8 cellular contexts compared by ENCODE assay signal in the genomic region with DNA sequence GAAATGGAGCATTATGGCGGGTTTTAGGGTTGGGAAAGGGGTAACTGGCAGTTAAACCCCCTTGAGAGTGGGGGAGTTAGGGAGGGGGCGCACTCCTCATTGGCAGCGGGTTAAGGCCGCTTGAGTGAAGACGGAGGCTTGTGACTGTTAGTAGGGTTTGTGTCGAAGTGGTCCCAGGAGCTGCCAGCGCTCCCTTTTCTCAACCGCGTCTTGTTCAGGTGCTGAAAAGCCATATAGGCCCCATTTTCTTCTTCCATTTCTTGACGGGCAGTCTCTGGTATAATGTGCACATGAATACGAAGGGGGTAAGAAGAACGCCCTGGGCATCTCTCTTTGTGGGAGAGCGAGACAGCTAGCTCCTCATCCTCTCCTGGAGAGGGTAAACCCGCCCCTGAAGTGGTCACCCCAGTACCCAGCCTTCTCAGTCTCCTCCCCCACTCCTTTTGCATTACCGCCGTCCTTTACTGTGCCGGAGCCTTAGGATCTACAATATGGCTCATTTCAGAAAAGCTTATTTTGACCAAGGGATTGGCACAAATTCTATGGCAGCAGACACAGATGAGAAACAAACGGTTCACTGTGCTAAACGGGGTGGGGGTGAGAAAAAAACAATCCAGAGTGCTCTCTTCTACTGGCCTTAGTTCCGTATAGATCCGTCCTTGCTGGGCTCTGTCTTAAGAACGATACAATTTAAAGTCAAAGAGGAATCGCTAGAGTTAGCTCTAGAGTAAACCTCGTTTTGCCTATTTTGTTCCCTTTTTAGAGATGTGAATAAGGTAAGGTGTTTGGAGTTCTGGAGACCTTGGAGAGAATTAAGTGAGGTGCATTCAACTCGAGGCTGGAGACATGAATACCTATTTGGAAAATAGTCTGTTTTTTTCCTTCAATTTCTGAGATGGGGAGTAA. TPM values are rescaled to one million over a fixed set of nuclear protein-coding genes. Genes with fewer than 3 reads are reported as not detected.
DNase-seq lines count a peak whose midpoint lies in the region; ATAC-seq, FAIRE-seq and TF ChIP-seq lines count a peak whose summit lies in the region.

No MANE protein-coding gene starts in this region.

- peak in 2 of 3 donors; percentile 35 to 48 for TF ChIP-seq POLR2A in body of pancreas (IDR thresholded peaks at IDR 0.05)

- ATAC-seq in T-helper 17 cell (no peak), body of pancreas (no peak), HG03439 (IDR thresholded peaks at IDR 0.05; ENCODE audit: unreplicated experiment) (no peak), GM19023 (IDR thresholded peaks at IDR 0.05; ENCODE audit: unreplicated experiment) (no peak)

- TF ChIP-seq CTCF in body of pancreas (IDR thresholded peaks at IDR 0.05): no peak

- H3K4me3 ChIP-seq in body of pancreas (peak overlapping the region; percentile 77 to 86), small intestine (ENCODE audit: low read depth in 1 of 2, low read length in 2 of 2) (peak overlapping the region; percentile 60 to 95)

- peaks cover 5% of the 10 kb centered on the region for H3K27me3 Mint-ChIP-seq in T-helper 17 cell

- H3K27ac Mint-ChIP-seq in T-helper 17 cell: peak overlapping the region; percentile 100

- H3K27me3 ChIP-seq in body of pancreas (no peaks in the 10 kb centered on the region), small intestine (ENCODE audit: control insufficient read depth in 2 of 2, insufficient read depth in 2 of 2, low read length in 2 of 2) (no peaks in the 10 kb centered on the region)

- H3K9me3 ChIP-seq in T-helper 17 cell (ENCODE audit: control insufficient read depth, low read length, poor library complexity, severe bottlenecking) (no peaks in the 10 kb centered on the region), body of pancreas (no peaks in the 10 kb centered on the region), small intestine (ENCODE audit: control insufficient read depth, low read depth) (no peaks in the 10 kb centered on the region)

- peaks cover 11% of the 10 kb centered on the region for H3K36me3 Mint-ChIP-seq in T-helper 17 cell (ENCODE audit: low read depth)

- H3K36me3 ChIP-seq in body of pancreas (replicated peaks in 1 of 2; ENCODE audit: insufficient read depth in 1 of 2, low read depth in 2 of 2) (no peaks in the 10 kb centered on the region), small intestine (ENCODE audit: control insufficient read depth in 2 of 2, insufficient read depth in 2 of 2, low read length in 2 of 2) (no peaks in the 10 kb centered on the region)

- H3K4me1 Mint-ChIP-seq in T-helper 17 cell: peaks cover 44% of the 10 kb centered on the region

- H3K27ac ChIP-seq in body of pancreas (peak overlapping the region; percentile 99 to 100 (median 100)), small intestine (ENCODE audit: low read depth in 1 of 2, low read length in 1 of 2) (peak overlapping the region; percentile 82 to 98)

- 0 to 1% methylated on average over 25 of the region's 25 CpGs for WGBS in body of pancreas, 2 donors
- WGBS in small intestine, 3 donors: 0% methylated on average over 25 of the region's 25 CpGs

- FAIRE-seq in small intestine (lab: Jason Lieb, UNC): no peak

- peak overlapping the region; percentile 98 for H3K4me3 Mint-ChIP-seq in T-helper 17 cell

- intact Hi-C loops in body of pancreas (cut with DNase I): no loop called here

- DNase-seq in EH (ENCODE audit: low read depth) (peak; percentile 64), Kasumi-1 (lab: John Stamatoyannopoulos, UW) (peak; percentile 77), T-helper 17 cell (peak in 2 of 3 donors; percentile 18 to 31), body of pancreas (peak; percentile 41 to 59 (median 52)), iPS-NIHi11 (ENCODE audit: low spot score) (peak; percentile 52), small intestine (peak; percentile 69)

- H3K4me1 ChIP-seq in body of pancreas (peaks cover 26% of the 10 kb centered on the region), small intestine (ENCODE audit: control insufficient read depth in 2 of 2, insufficient read depth in 1 of 2, low read depth in 1 of 2, low read length in 1 of 2) (peaks cover 0 to 3% of the 10 kb centered on the region in 2 donors)

RNA-seq across cellular contexts. Expression of gene KMT2E, which starts 1.0 kb away (rescaled TPM):
- 100 to 1,000 TPM; 285 to 301 TPM for total RNA-seq in T-helper 17 cell
- 10 to 100 TPM; 48.5 to 67.2 TPM for total RNA-seq in body of pancreas
- polyA plus RNA-seq in small intestine: 10 to 100 TPM; 11.1 to 20.0 (median 12.5) TPM

Comparison
In these comparisons a context has a peak if more than half of its experiments do, and no peak if none do; other contexts are left out.
1. DNase-seq: peak in every context shown above with its lines; median percentile 77 in Kasumi-1; 69 in small intestine; 64 in EH; 52 in body of pancreas; 52 in iPS-NIHi11; 24 in T-helper 17 cell.
2. RNA of gene KMT2E, which starts 1.0 kb away (total RNA-seq): 285 to 301 TPM in T-helper 17 cell; 48.5 to 67.2 TPM in body of pancreas; every median in the first group is over 4 times any median in the second.